8 cellular contexts compared by ENCODE assay signal in the genomic region with DNA sequence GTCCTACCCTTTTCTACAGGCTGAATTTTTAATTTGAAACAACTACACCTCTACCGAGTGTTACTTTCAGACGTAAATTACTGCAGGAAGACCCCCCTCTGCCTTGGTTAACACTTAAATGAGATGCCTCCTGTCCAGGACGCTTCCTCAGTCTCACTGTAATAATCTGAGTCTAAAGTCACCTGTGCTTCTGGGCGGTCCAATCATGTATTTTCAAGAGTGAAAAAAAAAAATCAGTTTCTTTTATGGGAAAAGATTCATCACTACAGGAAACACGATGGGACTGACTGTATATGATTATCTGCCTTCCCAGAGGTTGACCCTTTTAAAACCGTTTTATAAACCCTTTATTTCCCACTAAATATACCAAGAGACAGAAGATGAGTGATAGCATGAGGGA. TPM values are rescaled to one million over a fixed set of nuclear protein-coding genes. Genes with fewer than 3 reads are reported as not detected.
DNase-seq lines count a peak whose midpoint lies in the region; ATAC-seq and TF ChIP-seq lines count a peak whose summit lies in the region.

No MANE protein-coding gene starts in this region.

- peak; percentile 27 for ATAC-seq in SK-N-SH treated with all-trans-retinoic acid at 6 μM for 48 hours
- no peak for ATAC-seq in GM21447 (IDR thresholded peaks at IDR 0.05; ENCODE audit: unreplicated experiment)
- no peak for ATAC-seq in HG03571 (IDR thresholded peaks at IDR 0.05; ENCODE audit: unreplicated experiment)

- H3K4me3 ChIP-seq in GM12875 (ENCODE audit: low read depth, low read length): peak overlapping the region; percentile 89
- peak overlapping the region; percentile 68 for H3K4me3 ChIP-seq in fibroblast of the aortic adventitia (ENCODE audit: low read depth, low read length)
- peak overlapping the region; percentile 83 for H3K4me3 ChIP-seq in retinal pigment epithelial cell (ENCODE audit: low read length)

- DNase-seq in fibroblast of the aortic adventitia (ENCODE audit: low read depth) (no peak), retinal pigment epithelial cell (ENCODE audit: low read depth) (no peak), GDM1 (lab: John Stamatoyannopoulos, UW) (no peak), NOMO-1 treated with dmso at 0.1 percent for 144 hours (lab: John Stamatoyannopoulos, UW; ENCODE audit: unreplicated experiment) (no peak)

- TF ChIP-seq CTCF in GM12875 (IDR thresholded peaks at IDR 0.05; ENCODE audit: borderline replicate concordance, insufficient read depth, low read depth, low read length) (no peak), fibroblast of the aortic adventitia (IDR thresholded peaks at IDR 0.05; ENCODE audit: insufficient read depth, low read length) (no peak), retinal pigment epithelial cell (conservative IDR thresholded peaks at IDR 0.05; ENCODE audit: low read depth, low read length) (no peak)

TF ChIP-seq in SK-N-SH treated with all-trans-retinoic acid at 6 μM for 48 hours, 23 proteins besides CTCF, POLR2A, EP300 and RAD21:
- no peak for TF ChIP-seq TCF4 (CRISPR knock-in tag; IDR thresholded peaks at IDR 0.05; ENCODE audit: borderline replicate concordance)
- no peak for TF ChIP-seq ZNF8 (CRISPR knock-in tag; IDR thresholded peaks at IDR 0.05)
- TF ChIP-seq PPARA (CRISPR knock-in tag; IDR thresholded peaks at IDR 0.05; ENCODE audit: borderline replicate concordance): no peak
- no peak for TF ChIP-seq ZC3H10 (CRISPR knock-in tag; IDR thresholded peaks at IDR 0.05)
- TF ChIP-seq PATZ1 (CRISPR knock-in tag; IDR thresholded peaks at IDR 0.05; ENCODE audit: borderline replicate concordance): no peak
- no peak for TF ChIP-seq ZNF70 (CRISPR knock-in tag; IDR thresholded peaks at IDR 0.05)
- no peak for TF ChIP-seq SNAI2 (CRISPR knock-in tag; IDR thresholded peaks at IDR 0.05)
- no peak for TF ChIP-seq CSRNP3 (CRISPR knock-in tag; IDR thresholded peaks at IDR 0.05)
- no peak for TF ChIP-seq ARNTL (CRISPR knock-in tag; IDR thresholded peaks at IDR 0.05; ENCODE audit: borderline replicate concordance, low read depth)

RNA-seq across cellular contexts. Expression of gene RBM47, which starts 0.8 kb away (rescaled TPM):
- 0.72 and 8.3 TPM in 2 replicates for total RNA-seq in fibroblast of the aortic adventitia (ENCODE audit: low replicate concordance)
